Comparison of ENCODE assay signal across 8 cellular contexts in genomic region chr1:208654241-208654640, GRCh38.
A peak's percentile ranks its signal among the peaks of the same experiment; 100 is the strongest.
DNase-seq lines count a peak whose midpoint lies in the region; ATAC-seq and TF ChIP-seq lines count a peak whose summit lies in the region.

No MANE protein-coding gene starts in this region.

- no peak overlapping the region for H3K27ac ChIP-seq in gastrocnemius medialis

- peak; percentile 30 for TF ChIP-seq CTCF in activated CD8-positive, alpha-beta T cell treated with anti-CD3 and anti-CD28 coated beads for 36 hours (IDR thresholded peaks at IDR 0.05)
- TF ChIP-seq CTCF in endothelial cell (IDR thresholded peaks at IDR 0.05; ENCODE audit: unreplicated experiment) (peak; percentile 66), type B pancreatic cell (conservative IDR thresholded peaks at IDR 0.05) (peak; percentile 70), gastrocnemius medialis (IDR thresholded peaks at IDR 0.05 in 4 of 5, conservative IDR thresholded peaks at IDR 0.05 in 1 of 5) (no peak), mesothelial cell of epicardium (IDR thresholded peaks at IDR 0.05; ENCODE audit: unreplicated experiment) (no peak)

- DNase-seq in activated CD8-positive, alpha-beta T cell treated with anti-CD3 and anti-CD28 coated beads for 36 hours: no peak
- DNase-seq in activated CD8-positive, alpha-beta T cell treated with anti-CD3 and anti-CD28 coated beads, Interleukin-2, amount 10 ng/mL, durations not matched to agents 7 days and 5 days: no peak
- peak; percentile 2 for DNase-seq in NCI-H2227 treated with DMSO at 0.1 percent for 48 hours (lab: John Stamatoyannopoulos, UW)
- peak; percentile 17 for DNase-seq in endothelial cell (ENCODE audit: low spot score)
- no peak for DNase-seq in type B pancreatic cell (ENCODE audit: extremely low spot score, unreplicated experiment)
- no peak for DNase-seq in gastrocnemius medialis
- no peak for DNase-seq in mesothelial cell of epicardium (ENCODE audit: low spot score in 2 of 2, unreplicated experiment in 2 of 2)
- no peak for DNase-seq in HuH-7.5 (ENCODE audit: low spot score)

- ATAC-seq in activated CD8-positive, alpha-beta T cell treated with anti-CD3 and anti-CD28 coated beads for 36 hours: no peak
- no peak for ATAC-seq in activated CD8-positive, alpha-beta T cell treated with anti-CD3 and anti-CD28 coated beads, Interleukin-2, amount 10 ng/mL, durations not matched to agents 7 days and 5 days
- ATAC-seq in gastrocnemius medialis: no peak

- H3K4me1 Mint-ChIP-seq in activated CD8-positive, alpha-beta T cell treated with anti-CD3 and anti-CD28 coated beads for 36 hours (ENCODE audit: low read depth): no peaks in the 10 kb centered on the region
- no peaks in the 10 kb centered on the region for H3K4me1 Mint-ChIP-seq in activated CD8-positive, alpha-beta T cell treated with anti-CD3 and anti-CD28 coated beads, Interleukin-2, amount 10 ng/mL, durations not matched to agents 7 days and 5 days (ENCODE audit: low read depth)
- H3K4me1 Mint-ChIP-seq in endothelial cell (ENCODE audit: unreplicated experiment) (peaks cover 14% of the 10 kb centered on the region), type B pancreatic cell (ENCODE audit: unreplicated experiment) (peaks cover 22% of the 10 kb centered on the region), mesothelial cell of epicardium (peaks cover 17% of the 10 kb centered on the region)

- intact Hi-C loops in activated CD8-positive, alpha-beta T cell treated with anti-CD3 and anti-CD28 coated beads for 36 hours (cut with micrococcal nuclease): loop anchor here (10.0 kb wide), 1 partner anchor 551 kb away; no protein-coding TSS in a partner anchor
- intact Hi-C loops in gastrocnemius medialis (cut with DNase I; ENCODE audit: low total_unique reads): loop anchor here (10.0 kb wide), 1 partner anchor 551 kb away; no protein-coding TSS in a partner anchor

- no peaks in the 10 kb centered on the region for H3K36me3 ChIP-seq in gastrocnemius medialis

- H3K4me3 Mint-ChIP-seq in activated CD8-positive, alpha-beta T cell treated with anti-CD3 and anti-CD28 coated beads for 36 hours: no peak overlapping the region
- H3K4me3 Mint-ChIP-seq in activated CD8-positive, alpha-beta T cell treated with anti-CD3 and anti-CD28 coated beads, Interleukin-2, amount 10 ng/mL, durations not matched to agents 7 days and 5 days: no peak overlapping the region
- H3K4me3 Mint-ChIP-seq in endothelial cell (ENCODE audit: unreplicated experiment): no peak overlapping the region
- H3K4me3 Mint-ChIP-seq in type B pancreatic cell: no peak overlapping the region
- H3K4me3 Mint-ChIP-seq in mesothelial cell of epicardium: no peak overlapping the region

- no peak overlapping the region for H3K4me3 ChIP-seq in gastrocnemius medialis

- POLR2A ChIA-PET in activated CD8-positive, alpha-beta T cell treated with anti-CD3 and anti-CD28 coated beads for 36 hours (lab: Charles Lee): no interaction called here
- POLR2A ChIA-PET in activated CD8-positive, alpha-beta T cell treated with anti-CD3 and anti-CD28 coated beads, Interleukin-2, amount 10 ng/mL, durations not matched to agents 7 days and 5 days (lab: Charles Lee): no interaction called here

- H3K36me3 Mint-ChIP-seq in activated CD8-positive, alpha-beta T cell treated with anti-CD3 and anti-CD28 coated beads for 36 hours (ENCODE audit: low read depth): no peaks in the 10 kb centered on the region
- no peaks in the 10 kb centered on the region for H3K36me3 Mint-ChIP-seq in activated CD8-positive, alpha-beta T cell treated with anti-CD3 and anti-CD28 coated beads, Interleukin-2, amount 10 ng/mL, durations not matched to agents 7 days and 5 days (ENCODE audit: low read depth)
- no peaks in the 10 kb centered on the region for H3K36me3 Mint-ChIP-seq in endothelial cell (ENCODE audit: low read depth, unreplicated experiment)
- no peaks in the 10 kb centered on the region for H3K36me3 Mint-ChIP-seq in type B pancreatic cell
- H3K36me3 Mint-ChIP-seq in mesothelial cell of epicardium: no peaks in the 10 kb centered on the region

- no peaks in the 10 kb centered on the region for H3K9me3 Mint-ChIP-seq in activated CD8-positive, alpha-beta T cell treated with anti-CD3 and anti-CD28 coated beads for 36 hours
- no peaks in the 10 kb centered on the region for H3K9me3 Mint-ChIP-seq in activated CD8-positive, alpha-beta T cell treated with anti-CD3 and anti-CD28 coated beads, Interleukin-2, amount 10 ng/mL, durations not matched to agents 7 days and 5 days (ENCODE audit: insufficient read depth)
- H3K9me3 Mint-ChIP-seq in endothelial cell (ENCODE audit: unreplicated experiment) (no peaks in the 10 kb centered on the region), type B pancreatic cell (no peaks in the 10 kb centered on the region), mesothelial cell of epicardium (no peaks in the 10 kb centered on the region)

- H3K27me3 Mint-ChIP-seq in activated CD8-positive, alpha-beta T cell treated with anti-CD3 and anti-CD28 coated beads for 36 hours: peaks cover 8% of the 10 kb centered on the region
- no peaks in the 10 kb centered on the region for H3K27me3 Mint-ChIP-seq in activated CD8-positive, alpha-beta T cell treated with anti-CD3 and anti-CD28 coated beads, Interleukin-2, amount 10 ng/mL, durations not matched to agents 7 days and 5 days (ENCODE audit: low read depth)
- no peaks in the 10 kb centered on the region for H3K27me3 Mint-ChIP-seq in endothelial cell (ENCODE audit: unreplicated experiment)
- H3K27me3 Mint-ChIP-seq in type B pancreatic cell: peaks cover 5% of the 10 kb centered on the region
- H3K27me3 Mint-ChIP-seq in mesothelial cell of epicardium (ENCODE audit: low read depth): peaks cover 9% of the 10 kb centered on the region

- H3K27me3 ChIP-seq in gastrocnemius medialis: no peaks in the 10 kb centered on the region

- CTCF ChIA-PET in activated CD8-positive, alpha-beta T cell treated with anti-CD3 and anti-CD28 coated beads for 36 hours (lab: Charles Lee): interaction anchor here (0.6 kb wide), 1 partner anchor 556 kb away, joined by 3 read pairs; no protein-coding TSS in a partner anchor
- CTCF ChIA-PET in activated CD8-positive, alpha-beta T cell treated with anti-CD3 and anti-CD28 coated beads, Interleukin-2, amount 10 ng/mL, durations not matched to agents 7 days and 5 days (lab: Charles Lee): no interaction called here

- in situ Hi-C loops in gastrocnemius medialis (cut with MboI; ENCODE audit: low sequenced_read_pairs in 4 of 4): no loop called here

- H3K27ac Mint-ChIP-seq in activated CD8-positive, alpha-beta T cell treated with anti-CD3 and anti-CD28 coated beads for 36 hours: no peak overlapping the region
- no peak overlapping the region for H3K27ac Mint-ChIP-seq in activated CD8-positive, alpha-beta T cell treated with anti-CD3 and anti-CD28 coated beads, Interleukin-2, amount 10 ng/mL, durations not matched to agents 7 days and 5 days
- H3K27ac Mint-ChIP-seq in endothelial cell (ENCODE audit: unreplicated experiment): no peak overlapping the region
- no peak overlapping the region for H3K27ac Mint-ChIP-seq in type B pancreatic cell
- no peak overlapping the region for H3K27ac Mint-ChIP-seq in mesothelial cell of epicardium

- TF ChIP-seq POLR2A in gastrocnemius medialis (IDR thresholded peaks at IDR 0.05): no peak

- H3K9me3 ChIP-seq in gastrocnemius medialis: no peaks in the 10 kb centered on the region

- H3K4me1 ChIP-seq in gastrocnemius medialis: no peaks in the 10 kb centered on the region

Comparison
In these comparisons a context has a peak if more than half of its experiments do, and no peak if none do; other contexts are left out.
1. DNase-seq: peak in NCI-H2227 treated with DMSO at 0.1 percent for 48 hours (single experiment) and endothelial cell (single experiment); none in activated CD8-positive, alpha-beta T cell treated with anti-CD3 and anti-CD28 coated beads for 36 hours (single experiment), activated CD8-positive, alpha-beta T cell treated with anti-CD3 and anti-CD28 coated beads, Interleukin-2, amount 10 ng/mL, durations not matched to agents 7 days and 5 days (single experiment), type B pancreatic cell (single experiment), gastrocnemius medialis (0 of 2), mesothelial cell of epicardium (0 of 2) and HuH-7.5 (single experiment).
2. CTCF ChIP-seq: peak in activated CD8-positive, alpha-beta T cell treated with anti-CD3 and anti-CD28 coated beads for 36 hours (single experiment), endothelial cell (single experiment) and type B pancreatic cell (single experiment); none in gastrocnemius medialis (0 of 5) and mesothelial cell of epicardium (single experiment).